ENCODE assay signal across 8 cellular contexts in genomic region chr9:124216474-124217176, GRCh38.
DNase-seq lines count a peak whose midpoint lies in the region; ATAC-seq and TF ChIP-seq lines count a peak whose summit lies in the region.

No MANE protein-coding gene starts in this region.

- CTCF ChIA-PET in HEK293T (lab: Yijun Ruan, JAX) = no interaction called here

- no peaks in the 10 kb centered on the region for H3K9me3 Mint-ChIP-seq in dendritic cell treated with granulocyte-macrophage colony-stimulating factor and Interleukin-4, amounts not matched to agents 40 ng/mL and 50 ng/mL, for 4 days

- H3K27ac Mint-ChIP-seq in dendritic cell treated with granulocyte-macrophage colony-stimulating factor and Interleukin-4, amounts not matched to agents 40 ng/mL and 50 ng/mL, for 4 days = peak overlapping the region; percentile 84

- H3K4me1 Mint-ChIP-seq in dendritic cell treated with granulocyte-macrophage colony-stimulating factor and Interleukin-4, amounts not matched to agents 40 ng/mL and 50 ng/mL, for 4 days (ENCODE audit: low read depth) = peaks cover 92% of the 10 kb centered on the region

- H3K27me3 Mint-ChIP-seq in dendritic cell treated with granulocyte-macrophage colony-stimulating factor and Interleukin-4, amounts not matched to agents 40 ng/mL and 50 ng/mL, for 4 days = no peaks in the 10 kb centered on the region

- H3K4me3 Mint-ChIP-seq in dendritic cell treated with granulocyte-macrophage colony-stimulating factor and Interleukin-4, amounts not matched to agents 40 ng/mL and 50 ng/mL, for 4 days = peak overlapping the region; percentile 51

- ATAC-seq in HG03565 (IDR thresholded peaks at IDR 0.05; ENCODE audit: unreplicated experiment) = no peak

- POLR2A ChIA-PET in HEK293T (lab: Yijun Ruan, JAX) = interaction anchor here (1.0 kb wide), 1 partner anchor 10 kb away, joined by 3 read pairs; no protein-coding TSS in a partner anchor

- H3K36me3 Mint-ChIP-seq in dendritic cell treated with granulocyte-macrophage colony-stimulating factor and Interleukin-4, amounts not matched to agents 40 ng/mL and 50 ng/mL, for 4 days (ENCODE audit: low read depth) = no peaks in the 10 kb centered on the region

- intact Hi-C loops in dendritic cell treated with granulocyte-macrophage colony-stimulating factor and Interleukin-4, amounts not matched to agents 40 ng/mL and 50 ng/mL, for 4 days (cut with micrococcal nuclease) = loop anchor here (2.0 kb wide), 1 partner anchor 14 kb away; no protein-coding TSS in a partner anchor

- peak; percentile 14 for DNase-seq in activated T-cell treated with anti-CD3 and anti-CD28 coated beads for 1 hour (ENCODE audit: low read depth)
- DNase-seq in activated T-cell treated with anti-CD3 and anti-CD28 coated beads, Interleukin-2, amount 50 U/mL, for 1 hour = no peak
- peak in 3 of 5 experiments; percentile 39 to 93 (median 39) for DNase-seq in T-helper 2 cell
- DNase-seq in stimulated activated CD4-positive, alpha-beta T cell treated with anti-CD3 and anti-CD28 coated beads, Interleukin-1b, Interleukin-23, amount 100 ng/mL, for 48 hours = peak; percentile 68
- DNase-seq in D341Med (ENCODE audit: low spot score) = no peak
- no peak for DNase-seq in HEK293T (ENCODE audit: extremely low spot score)

TF ChIP-seq in HEK293T, 16 proteins besides CTCF, POLR2A, EP300 and RAD21:
- TF ChIP-seq ELF4 (IDR thresholded peaks at IDR 0.05) (no peak), HDGF (IDR thresholded peaks at IDR 0.05; ENCODE audit: borderline replicate concordance) (no peak), FOXA1 (IDR thresholded peaks at IDR 0.05) (no peak), SUZ12 (IDR thresholded peaks at IDR 0.05) (no peak), NFRKB (IDR thresholded peaks at IDR 0.05) (no peak), FOXK2 (IDR thresholded peaks at IDR 0.05) (no peak), BHLHE40 (IDR thresholded peaks at IDR 0.05; ENCODE audit: borderline replicate concordance) (no peak), FOXM1 (IDR thresholded peaks at IDR 0.05; ENCODE audit: borderline replicate concordance) (no peak), ZNF384 (IDR thresholded peaks at IDR 0.05) (no peak), SP1 (IDR thresholded peaks at IDR 0.05) (no peak), CTBP1 (IDR thresholded peaks at IDR 0.05; ENCODE audit: borderline replicate concordance) (no peak), TARDBP (IDR thresholded peaks at IDR 0.05) (no peak), L3MBTL2 (conservative IDR thresholded peaks at IDR 0.05) (no peak), LEF1 (IDR thresholded peaks at IDR 0.05; ENCODE audit: borderline replicate concordance) (no peak), PKNOX1 (IDR thresholded peaks at IDR 0.05) (no peak), ARNT (IDR thresholded peaks at IDR 0.05) (no peak)

Comparison
In these comparisons a context has a peak if more than half of its experiments do, and no peak if none do; other contexts are left out.
1. DNase-seq: peak in activated T-cell treated with anti-CD3 and anti-CD28 coated beads for 1 hour (single experiment), T-helper 2 cell (3 of 5) and stimulated activated CD4-positive, alpha-beta T cell treated with anti-CD3 and anti-CD28 coated beads, Interleukin-1b, Interleukin-23, amount 100 ng/mL, for 48 hours (single experiment); none in activated T-cell treated with anti-CD3 and anti-CD28 coated beads, Interleukin-2, amount 50 U/mL, for 1 hour (single experiment), D341Med (single experiment) and HEK293T (single experiment).